26 cellular contexts compared by ENCODE assay signal in the genomic region with DNA sequence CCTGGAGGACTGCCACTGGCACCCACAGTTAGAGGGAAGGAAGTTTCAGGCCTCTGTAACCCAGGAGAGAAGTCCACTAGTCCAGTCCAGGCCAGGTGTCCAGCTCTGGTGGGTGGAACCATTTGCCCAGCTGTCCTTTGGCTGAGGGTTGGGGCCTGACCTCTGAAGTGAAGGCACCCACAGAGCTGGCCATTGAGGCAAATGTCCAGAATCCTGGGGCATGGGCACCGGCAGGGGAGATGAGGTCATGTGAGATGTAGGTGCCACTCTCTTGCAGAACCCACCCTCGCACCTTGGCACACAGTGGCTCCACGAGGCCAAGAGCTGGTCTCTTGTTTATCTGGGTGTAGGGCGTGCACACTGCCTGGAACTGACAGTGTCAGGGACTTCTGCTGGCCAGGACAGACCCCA.
DNase-seq lines count a peak whose midpoint lies in the region; ATAC-seq and TF ChIP-seq lines count a peak whose summit lies in the region.
"Had no signal": no experiment of that assay in that cellular context is flagged by ENCODE, and none has a peak within 500 bp of the region (broad histone marks: within the 10 kb centered on the region; RNA-seq: fewer than 3 reads in every experiment).

No MANE protein-coding gene starts in this region.

- H3K9me3 Mint-ChIP-seq in dendritic cell treated with granulocyte-macrophage colony-stimulating factor and Interleukin-4, amounts not matched to agents 40 ng/mL and 50 ng/mL, for 4 days, result no peaks in the 10 kb centered on the region
- H3K9me3 Mint-ChIP-seq: activated CD4-positive, alpha-beta T cell treated with anti-CD3 and anti-CD28 coated beads, Interleukin-2, amount 10 ng/mL, durations not matched to agents 24 days and 14 days; T-helper 1 cell treated with Interleukin-12 subunit alpha and Interleukin-12 subunit beta and Interleukin-4 antibody, amounts not matched to agents 30 μg/mL and 1 μg/mL, for 36 hours had no signal

- H3K27ac Mint-ChIP-seq in dendritic cell treated with granulocyte-macrophage colony-stimulating factor and Interleukin-4, amounts not matched to agents 40 ng/mL and 50 ng/mL, for 4 days, result peak overlapping the region; percentile 55
- H3K27ac Mint-ChIP-seq: activated CD4-positive, alpha-beta T cell treated with anti-CD3 and anti-CD28 coated beads, Interleukin-2, amount 10 ng/mL, durations not matched to agents 24 days and 14 days; T-helper 1 cell treated with Interleukin-12 subunit alpha and Interleukin-12 subunit beta and Interleukin-4 antibody, amounts not matched to agents 30 μg/mL and 1 μg/mL, for 36 hours had no signal

- H2BK12ac ChIP-seq in neuronal stem cell (ENCODE audit: low read length), result no peak overlapping the region

- H4K8ac ChIP-seq in neuronal stem cell (ENCODE audit: low read depth, low read length), result no peak overlapping the region

- intact Hi-C loops in cardiac septum (cut with DNase I), result no loop called here
- intact Hi-C loops in left cardiac atrium (cut with DNase I), result no loop called here
- intact Hi-C loops in dendritic cell treated with granulocyte-macrophage colony-stimulating factor and Interleukin-4, amounts not matched to agents 40 ng/mL and 50 ng/mL, for 4 days (cut with micrococcal nuclease), result loop anchor here (5.0 kb wide), 1 partner anchor 37 kb away; no protein-coding TSS in a partner anchor
- intact Hi-C loops in vagina (cut with DNase I), result no loop called here

- no peak overlapping the region for H4K91ac ChIP-seq in neuronal stem cell (ENCODE audit: low read depth, low read length, poor library complexity)

- H3K4ac ChIP-seq in neuronal stem cell (ENCODE audit: low read length), result no peak overlapping the region

- H2BK120ac ChIP-seq in neuronal stem cell (ENCODE audit: low read depth, low read length), result no peak overlapping the region

- H3K4me3 ChIP-seq in neuronal stem cell (ENCODE audit: low read length in 2 of 2) (peak overlapping the region in 1 of 2 donors; percentile 56), vagina (no peak overlapping the region)
- H3K4me3 ChIP-seq: body of pancreas, gastrocnemius medialis, GM23248, psoas muscle, SK-N-MC had no signal

- H3K4me1 ChIP-seq in neuronal stem cell (ENCODE audit: control insufficient read depth in 2 of 2, insufficient read depth in 1 of 2, low read depth in 1 of 2, low read length in 2 of 2), result peaks cover 3 to 6% of the 10 kb centered on the region in 2 donors
- H3K4me1 ChIP-seq in vagina, result peaks cover 13% of the 10 kb centered on the region
- H3K4me1 ChIP-seq: body of pancreas, gastrocnemius medialis, psoas muscle had no signal

- peak overlapping the region; percentile 86 for H2BK15ac ChIP-seq in neuronal stem cell (ENCODE audit: low read length)

- no peaks in the 10 kb centered on the region for H3K27me3 ChIP-seq in neuronal stem cell (ENCODE audit: control insufficient read depth in 3 of 3, insufficient read depth in 3 of 3, low read depth in 1 of 3, low read length in 3 of 3)
- no peaks in the 10 kb centered on the region for H3K27me3 ChIP-seq in vagina
- H3K27me3 ChIP-seq: body of pancreas, gastrocnemius medialis had no signal

- no peak for ATAC-seq in left cardiac atrium
- no peak for ATAC-seq in GM21367 (IDR thresholded peaks at IDR 0.05; ENCODE audit: unreplicated experiment)
- ATAC-seq: body of pancreas, gastrocnemius medialis, psoas muscle had no signal

- no peak for TF ChIP-seq POLR2A in vagina (IDR thresholded peaks at IDR 0.05)

- peaks cover 53% of the 10 kb centered on the region for H3K4me1 Mint-ChIP-seq in dendritic cell treated with granulocyte-macrophage colony-stimulating factor and Interleukin-4, amounts not matched to agents 40 ng/mL and 50 ng/mL, for 4 days (ENCODE audit: low read depth)

- DNase-seq in cardiac septum (ENCODE audit: low spot score) (peak; percentile 38), left cardiac atrium (no peak), neuronal stem cell (ENCODE audit: low spot score) (no peak), vagina (ENCODE audit: extremely low spot score in 2 of 2) (peak; percentile 60 to 93), T-helper 2 cell (no peak), caudate nucleus (lab: John Stamatoyannopoulos, UW) (no peak)
- DNase-seq: activated CD4-positive, alpha-beta T cell treated with anti-CD3 and anti-CD28 coated beads, Interleukin-2, amount 10 ng/mL, durations not matched to agents 24 days and 14 days; activated gamma-delta T cell treated with Interleukin-2 at 50 U/mL for 16 hours; activated T-cell treated with anti-CD3 and anti-CD28 coated beads for 4 hours; Calu3; EL; gastrocnemius medialis; GM23248; hippocampal formation; NCI-H2081 treated with DMSO at 0.1 percent for 48 hours; NCI-H345; NCI-H774; psoas muscle; RPMI8226; substantia nigra had no signal

- no peak overlapping the region for H3K4me2 ChIP-seq in neuronal stem cell (ENCODE audit: insufficient read depth, low read length, poor library complexity, severe bottlenecking)

- H3K14ac ChIP-seq in neuronal stem cell (ENCODE audit: low read length), result no peak overlapping the region

- no peak overlapping the region for H2AFZ ChIP-seq in neuronal stem cell (ENCODE audit: low read length)
- H2AFZ ChIP-seq: GM23248 had no signal

- H3K4me3 Mint-ChIP-seq in dendritic cell treated with granulocyte-macrophage colony-stimulating factor and Interleukin-4, amounts not matched to agents 40 ng/mL and 50 ng/mL, for 4 days, result no peak overlapping the region
- H3K4me3 Mint-ChIP-seq: activated CD4-positive, alpha-beta T cell treated with anti-CD3 and anti-CD28 coated beads, Interleukin-2, amount 10 ng/mL, durations not matched to agents 24 days and 14 days; T-helper 1 cell treated with Interleukin-12 subunit alpha and Interleukin-12 subunit beta and Interleukin-4 antibody, amounts not matched to agents 30 μg/mL and 1 μg/mL, for 36 hours had no signal

- no peak for TF ChIP-seq CTCF in vagina (IDR thresholded peaks at IDR 0.05)

- H3K79me1 ChIP-seq in neuronal stem cell (ENCODE audit: low read depth, low read length), result no peaks in the 10 kb centered on the region

- peak overlapping the region; percentile 7 for H3K9ac ChIP-seq in neuronal stem cell (ENCODE audit: low read depth, low read length, poor library complexity)
- H3K9ac ChIP-seq: GM23248 had no signal

- peak overlapping the region; percentile 57 for H2AK5ac ChIP-seq in neuronal stem cell (ENCODE audit: low read depth, low read length)

- H3K27me3 Mint-ChIP-seq in dendritic cell treated with granulocyte-macrophage colony-stimulating factor and Interleukin-4, amounts not matched to agents 40 ng/mL and 50 ng/mL, for 4 days, result peaks cover 12% of the 10 kb centered on the region

- H2BK5ac ChIP-seq in neuronal stem cell (ENCODE audit: low read length), result no peak overlapping the region

- H3K23ac ChIP-seq in neuronal stem cell (ENCODE audit: low read depth, low read length, poor library complexity), result no peak overlapping the region

- H3K36me3 ChIP-seq in neuronal stem cell (replicated peaks in 1 of 2; ENCODE audit: control insufficient read depth in 2 of 2, insufficient read depth in 2 of 2, low read length in 2 of 2) (no peaks in the 10 kb centered on the region), vagina (no peaks in the 10 kb centered on the region)
- H3K36me3 ChIP-seq: gastrocnemius medialis had no signal

- no peaks in the 10 kb centered on the region for H3K36me3 Mint-ChIP-seq in dendritic cell treated with granulocyte-macrophage colony-stimulating factor and Interleukin-4, amounts not matched to agents 40 ng/mL and 50 ng/mL, for 4 days (ENCODE audit: low read depth)

- H3K9me3 ChIP-seq in neuronal stem cell (replicated peaks in 1 of 2; ENCODE audit: control insufficient read depth in 2 of 2, insufficient read depth in 1 of 2, low read depth in 1 of 2, low read length in 2 of 2), result no peaks in the 10 kb centered on the region
- no peaks in the 10 kb centered on the region for H3K9me3 ChIP-seq in vagina
- H3K9me3 ChIP-seq: body of pancreas, gastrocnemius medialis, psoas muscle had no signal

- H3K27ac ChIP-seq in neuronal stem cell (replicated peaks; ENCODE audit: low read length), result no peak overlapping the region
- H3K27ac ChIP-seq in vagina, result no peak overlapping the region
- H3K27ac ChIP-seq in caudate nucleus (ENCODE audit: low read depth, low read length), result no peak overlapping the region
- H3K27ac ChIP-seq: body of pancreas, C4-2B, gastrocnemius medialis, GM23248, psoas muscle, SK-N-MC had no signal

- no CpG with 5 or more reads among the region's 4 CpGs for WGBS in neuronal stem cell (ENCODE audit: extremely low coverage in 2 of 2, insufficient read length in 2 of 2, insufficient replicate concordance in 1 of 2), 2 donors

- peak overlapping the region; percentile 64 for H3K18ac ChIP-seq in neuronal stem cell (ENCODE audit: low read length)

Comparison
In these comparisons a context has a peak if more than half of its experiments do, and no peak if none do; other contexts are left out.
1. DNase-seq: peak in cardiac septum (single experiment) and vagina (2 of 2); none in left cardiac atrium (single experiment), neuronal stem cell (single experiment), T-helper 2 cell (0 of 5) and caudate nucleus (0 of 61).